Comparison of ENCODE assay signal across 14 cellular contexts in genomic region chr1:53631622-53632310, GRCh38.
"Had no signal": no experiment of that assay in that cellular context is flagged by ENCODE, and none has a peak within 500 bp of the region (broad histone marks: within the 10 kb centered on the region; RNA-seq: fewer than 3 reads in every experiment).

No MANE protein-coding gene starts in this region.

- H3K9me3 Mint-ChIP-seq: activated CD8-positive, alpha-beta T cell treated with anti-CD3 and anti-CD28 coated beads for 36 hours; activated naive CD4-positive, alpha-beta T cell treated with anti-CD3 and anti-CD28 coated beads, Interleukin-2, amount 50 U/mL, for 24 hours; activated T-helper 17 cell treated with anti-CD3 and anti-CD28 coated beads, Interleukin-2, amount 50 U/mL, for 72 hours; mesothelial cell of epicardium; neural crest cell; stimulated activated effector memory CD8-positive, alpha-beta T cell treated with anti-CD3 and anti-CD28 coated beads, Interleukin-12 subunit alpha, Interleukin-12 subunit beta, amount 100 ng/mL, for 72 hours had no signal

- H3K36me3 ChIP-seq: right atrium auricular region, tibial nerve had no signal

- H3K4me3 Mint-ChIP-seq: activated CD8-positive, alpha-beta T cell treated with anti-CD3 and anti-CD28 coated beads for 36 hours; activated naive CD4-positive, alpha-beta T cell treated with anti-CD3 and anti-CD28 coated beads, Interleukin-2, amount 50 U/mL, for 24 hours; activated T-helper 17 cell treated with anti-CD3 and anti-CD28 coated beads, Interleukin-2, amount 50 U/mL, for 72 hours; mesothelial cell of epicardium; neural crest cell; stimulated activated effector memory CD8-positive, alpha-beta T cell treated with anti-CD3 and anti-CD28 coated beads, Interleukin-12 subunit alpha, Interleukin-12 subunit beta, amount 100 ng/mL, for 72 hours had no signal

- H3K4me1 ChIP-seq: right atrium auricular region, tibial nerve had no signal

- H3K27me3 ChIP-seq: right atrium auricular region, tibial nerve had no signal

- H3K36me3 Mint-ChIP-seq: activated naive CD4-positive, alpha-beta T cell treated with anti-CD3 and anti-CD28 coated beads, Interleukin-2, amount 50 U/mL, for 24 hours; mesothelial cell of epicardium; stimulated activated effector memory CD8-positive, alpha-beta T cell treated with anti-CD3 and anti-CD28 coated beads, Interleukin-12 subunit alpha, Interleukin-12 subunit beta, amount 100 ng/mL, for 72 hours had no signal

- H3K4me1 Mint-ChIP-seq: activated naive CD4-positive, alpha-beta T cell treated with anti-CD3 and anti-CD28 coated beads, Interleukin-2, amount 50 U/mL, for 24 hours; activated T-helper 17 cell treated with anti-CD3 and anti-CD28 coated beads, Interleukin-2, amount 50 U/mL, for 72 hours; neural crest cell; stimulated activated effector memory CD8-positive, alpha-beta T cell treated with anti-CD3 and anti-CD28 coated beads, Interleukin-12 subunit alpha, Interleukin-12 subunit beta, amount 100 ng/mL, for 72 hours had no signal

- H3K4me3 ChIP-seq: coronary artery, right atrium auricular region, smooth muscle cell, tibial nerve had no signal

- H3K27ac Mint-ChIP-seq: activated CD8-positive, alpha-beta T cell treated with anti-CD3 and anti-CD28 coated beads for 36 hours; activated naive CD4-positive, alpha-beta T cell treated with anti-CD3 and anti-CD28 coated beads, Interleukin-2, amount 50 U/mL, for 24 hours; activated T-helper 17 cell treated with anti-CD3 and anti-CD28 coated beads, Interleukin-2, amount 50 U/mL, for 72 hours; mesothelial cell of epicardium; stimulated activated effector memory CD8-positive, alpha-beta T cell treated with anti-CD3 and anti-CD28 coated beads, Interleukin-12 subunit alpha, Interleukin-12 subunit beta, amount 100 ng/mL, for 72 hours had no signal

- H3K9me3 ChIP-seq: right atrium auricular region, tibial nerve had no signal

- H3K4me2 ChIP-seq: smooth muscle cell had no signal

- DNase-seq: activated CD8-positive, alpha-beta T cell treated with anti-CD3 and anti-CD28 coated beads for 36 hours; central memory CD4-positive, alpha-beta T cell; effector CD8-positive, alpha-beta T cell; kidney had no signal

- H3K27me3 Mint-ChIP-seq: activated CD8-positive, alpha-beta T cell treated with anti-CD3 and anti-CD28 coated beads for 36 hours; activated naive CD4-positive, alpha-beta T cell treated with anti-CD3 and anti-CD28 coated beads, Interleukin-2, amount 50 U/mL, for 24 hours had no signal

- H3K27ac ChIP-seq: coronary artery, epithelial cell of prostate, right atrium auricular region, tibial nerve had no signal
